21 cellular contexts compared by ENCODE assay signal in genomic region chr3:190055773-190056172, GRCh38.
"Had no signal": no experiment of that assay in that cellular context is flagged by ENCODE, and none has a peak within 500 bp of the region (broad histone marks: within the 10 kb centered on the region; RNA-seq: fewer than 3 reads in every experiment).

No MANE protein-coding gene starts in this region.

- H3K9me3 ChIP-seq: body of pancreas, colonic mucosa, gastrocnemius medialis, sigmoid colon, tibial nerve had no signal

- H3K4me1 Mint-ChIP-seq: naive thymus-derived CD4-positive, alpha-beta T cell had no signal

- H3K4me3 Mint-ChIP-seq: activated naive CD8-positive, alpha-beta T cell; naive thymus-derived CD4-positive, alpha-beta T cell; neural progenitor cell had no signal

- DNase-seq: activated CD4-positive, alpha-beta T cell treated with anti-CD3 and anti-CD28 coated beads for 4 hours; activated CD4-positive, alpha-beta T cell treated with anti-CD3 and anti-CD28 coated beads, Interleukin-2, amount 50 U/mL, for 4 hours; activated effector memory CD4-positive, alpha-beta T cell treated with Interleukin-2 at 50 U/mL for 16 hours; activated naive CD4-positive, alpha-beta T cell treated with Interleukin-2 at 50 U/mL for 16 hours; anterior cingulate cortex; body of pancreas; colonic mucosa; effector CD8-positive, alpha-beta T cell; gastrocnemius medialis; glutamatergic neuron; left ventricle myocardium superior; naive thymus-derived CD4-positive, alpha-beta T cell; occipital lobe; sigmoid colon; small intestine; stimulated activated naive CD4-positive, alpha-beta T cell treated with Interleukin-2 at 50 U/mL for 16 hours; T-helper 2 cell had no signal

- H3K27ac ChIP-seq: body of pancreas, colonic mucosa, gastrocnemius medialis, neural progenitor cell, tibial nerve, VCaP had no signal

- H3K27ac Mint-ChIP-seq: activated naive CD8-positive, alpha-beta T cell; naive thymus-derived CD4-positive, alpha-beta T cell; neural progenitor cell had no signal

- H3K4me3 ChIP-seq: body of pancreas, colonic mucosa, gastrocnemius medialis, neural progenitor cell, sigmoid colon, tibial nerve had no signal

- H3K4me1 ChIP-seq: body of pancreas, colonic mucosa, gastrocnemius medialis had no signal

- H3K36me3 ChIP-seq: colonic mucosa, gastrocnemius medialis, neural progenitor cell, sigmoid colon, tibial nerve had no signal

- H3K9ac ChIP-seq: neural progenitor cell had no signal

- H3K9me3 Mint-ChIP-seq: naive thymus-derived CD4-positive, alpha-beta T cell; neural progenitor cell had no signal

- H3K4me2 ChIP-seq: neural progenitor cell had no signal

- ATAC-seq: body of pancreas; gastrocnemius medialis; left ventricle myocardium superior; naive thymus-derived CD4-positive, alpha-beta T cell had no signal

- H2AFZ ChIP-seq: neural progenitor cell had no signal

- H3K36me3 Mint-ChIP-seq: activated naive CD8-positive, alpha-beta T cell; naive thymus-derived CD4-positive, alpha-beta T cell; neural progenitor cell had no signal

- H3K27me3 ChIP-seq: body of pancreas, colonic mucosa, gastrocnemius medialis, neural progenitor cell, sigmoid colon, tibial nerve had no signal
